In the genomic region with DNA sequence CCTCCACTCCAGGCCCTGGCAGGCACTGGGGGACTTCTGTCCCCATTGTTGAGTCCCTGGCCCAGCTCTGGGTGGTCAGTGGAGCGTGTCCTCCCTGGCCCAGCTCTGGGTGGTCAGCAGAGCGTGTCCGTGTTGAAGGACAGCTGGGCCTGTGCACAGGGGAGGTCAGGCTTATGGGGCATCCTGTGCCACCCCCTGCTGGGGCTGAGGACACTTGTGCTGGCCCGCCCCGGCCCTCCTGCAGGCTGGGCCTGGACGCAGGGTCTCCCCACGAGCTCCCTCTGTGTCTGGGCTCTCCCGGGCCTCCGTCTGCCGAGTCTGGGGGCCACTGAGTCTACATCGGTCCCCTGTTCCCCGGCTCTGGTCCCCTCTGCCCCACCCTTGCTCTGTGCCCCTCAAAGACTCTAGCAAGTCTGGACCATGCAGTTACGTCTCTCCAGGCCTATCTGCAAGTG, we compare ENCODE assay signal across 14 cellular contexts. TPM values are rescaled to one million over a fixed set of nuclear protein-coding genes. Genes with fewer than 3 reads are reported as not detected.
DNase-seq lines count a peak whose midpoint lies in the region; ATAC-seq and TF ChIP-seq lines count a peak whose summit lies in the region.
"Had no signal": no experiment of that assay in that cellular context is flagged by ENCODE, and none has a peak within 500 bp of the region (broad histone marks: within the 10 kb centered on the region; RNA-seq: fewer than 3 reads in every experiment).

No MANE protein-coding gene starts in this region.

- H3K18ac ChIP-seq in trophoblast cell (ENCODE audit: low read length), result no peak overlapping the region

- intact Hi-C loops in Panc1 (cut with micrococcal nuclease; ENCODE audit: unreplicated experiment) (no loop called here), dorsolateral prefrontal cortex (cut with DNase I) (no loop called here)

- H4K8ac ChIP-seq in trophoblast cell (ENCODE audit: low read depth, low read length), result no peak overlapping the region

- no peak overlapping the region for H2BK5ac ChIP-seq in trophoblast cell (ENCODE audit: low read depth, low read length, poor library complexity)

- H3K4me2 ChIP-seq in trophoblast cell (ENCODE audit: low read length), result no peak overlapping the region
- H3K4me2 ChIP-seq: PC-9 had no signal

- H4K91ac ChIP-seq in trophoblast cell (ENCODE audit: low read depth, low read length), result no peak overlapping the region

- TF ChIP-seq CTCF in Panc1 (IDR thresholded peaks at IDR 0.05) (no peak), dorsolateral prefrontal cortex (IDR thresholded peaks at IDR 0.05 in 54 of 56, conservative IDR thresholded peaks at IDR 0.05 in 2 of 56; ENCODE audit: low read depth in 1 of 56, partially characterized antibody in 56 of 56) (no peak)

- no peak for DNase-seq in Panc1 (ENCODE audit: low read depth, low spot score)
- DNase-seq in dorsolateral prefrontal cortex, result no peak
- no peak for DNase-seq in substantia nigra (lab: John Stamatoyannopoulos, UW)
- DNase-seq in trophoblast cell, result no peak
- DNase-seq in SW 1271 (lab: John Stamatoyannopoulos, UW), result no peak
- DNase-seq: GF-D8, KG1, NCI-H1417 treated with DMSO at 0.1 percent for 48 hours, NCI-H1930, NCI-H2171, PC-9 had no signal

- H3K9me3 ChIP-seq in Panc1 (ENCODE audit: control insufficient read depth, insufficient read depth, low read depth, low read length) (no peaks in the 10 kb centered on the region), trophoblast cell (ENCODE audit: insufficient read depth, low read depth, low read length) (peaks cover 7% of the 10 kb centered on the region)

- no peaks in the 10 kb centered on the region for H3K4me1 ChIP-seq in Panc1 (ENCODE audit: control insufficient read depth, insufficient read depth, low read length)
- no peaks in the 10 kb centered on the region for H3K4me1 ChIP-seq in trophoblast cell (ENCODE audit: control insufficient read depth in 1 of 2, insufficient read depth in 2 of 2, low read length in 2 of 2)

- no peak overlapping the region for H2AK5ac ChIP-seq in trophoblast cell (ENCODE audit: low read length)

- no peaks in the 10 kb centered on the region for H3K27me3 ChIP-seq in Panc1 (ENCODE audit: control insufficient read depth, insufficient read depth, low read length)
- H3K27me3 ChIP-seq in dorsolateral prefrontal cortex, result no peaks in the 10 kb centered on the region
- H3K27me3 ChIP-seq in trophoblast cell (ENCODE audit: insufficient read depth, low read length), result no peaks in the 10 kb centered on the region

- no peak overlapping the region for H3K23ac ChIP-seq in trophoblast cell (ENCODE audit: low read length)

- H4K12ac ChIP-seq in trophoblast cell (ENCODE audit: low read depth, low read length), result no peak overlapping the region

- H3K14ac ChIP-seq in trophoblast cell (ENCODE audit: low read length), result no peak overlapping the region

- no peaks in the 10 kb centered on the region for H3K79me2 ChIP-seq in trophoblast cell (ENCODE audit: control insufficient read depth, insufficient read depth, low read length, poor library complexity)

- no peak overlapping the region for H3K27ac ChIP-seq in Panc1 (ENCODE audit: low read length)
- H3K27ac ChIP-seq in dorsolateral prefrontal cortex, result peak overlapping the region in 56 of 59 donors; percentile 2 to 86 (median 64)
- peak overlapping the region; percentile 55 for H3K27ac ChIP-seq in substantia nigra (ENCODE audit: low read depth, low read length, poor library complexity, severe bottlenecking)
- no peak overlapping the region for H3K27ac ChIP-seq in trophoblast cell (ENCODE audit: low read depth, low read length)
- H3K27ac ChIP-seq: PC-9, SK-N-MC had no signal

- H3K36me3 ChIP-seq in Panc1 (ENCODE audit: control insufficient read depth, insufficient read depth, low read length) (no peaks in the 10 kb centered on the region), trophoblast cell (ENCODE audit: control insufficient read depth in 1 of 2, insufficient read depth in 2 of 2, low read length in 2 of 2) (no peaks in the 10 kb centered on the region)

- CTCF ChIA-PET in Panc1 (lab: Charles Lee), result no interaction called here

- no peak overlapping the region for H2AFZ ChIP-seq in trophoblast cell (ENCODE audit: insufficient read depth, low read length, poor library complexity)
- H2AFZ ChIP-seq: PC-9 had no signal

- no peak overlapping the region for H3K4me3 ChIP-seq in Panc1 (ENCODE audit: low read depth in 2 of 2, low read length in 2 of 2)
- H3K4me3 ChIP-seq in dorsolateral prefrontal cortex, result peak overlapping the region in 1 of 59 donors; percentile 10
- no peak overlapping the region for H3K4me3 ChIP-seq in trophoblast cell (ENCODE audit: low read depth, low read length)
- H3K4me3 ChIP-seq: PC-9, SK-N-MC had no signal

- no peak overlapping the region for H3K9ac ChIP-seq in trophoblast cell (ENCODE audit: low read length)

- in situ Hi-C loops in Panc1 (cut with HindIII; ENCODE audit: low pct_unique_long_range_greater_than_20kb, low sequenced_read_pairs), result no loop called here

- WGBS in trophoblast cell (ENCODE audit: extremely low coverage, insufficient coverage, insufficient read length), result no CpG with 5 or more reads among the region's 13 CpGs

- ATAC-seq in Panc1, result peak; percentile 35; the same call in 1 of the 2 replicates

- no peak overlapping the region for H2BK12ac ChIP-seq in trophoblast cell (ENCODE audit: low read length)

- no peak overlapping the region for H3K4ac ChIP-seq in trophoblast cell (ENCODE audit: low read depth, low read length)

- no peaks in the 10 kb centered on the region for H3K79me1 ChIP-seq in trophoblast cell (ENCODE audit: low read length)

- POLR2A ChIA-PET in Panc1 (lab: Charles Lee), result no interaction called here

- no peak overlapping the region for H2BK120ac ChIP-seq in trophoblast cell (ENCODE audit: insufficient read depth, low read length, poor library complexity)

- BruUV-seq in Panc1 (replicated peaks; lab: Mats Ljungman, UMichigan), result no TSS peak

RNA-seq across cellular contexts. Expression of a gene that starts 11.5 kb away (rescaled TPM):
- total RNA-seq in Panc1 (2021; ENCODE audit: unreplicated experiment), result 6.2 TPM
- polyA plus RNA-seq in Panc1 (2012; ENCODE audit: insufficient read length), result 28.3 TPM
- 1 to 10 TPM in 30 of 120 experiments, under 1 TPM in 28, not detected in 62; 0.47 to 3.2 (median 1.0) TPM for total RNA-seq in dorsolateral prefrontal cortex
- 116 and 128 TPM in 2 replicates for polyA plus RNA-seq in trophoblast cell (2013)

RNA-seq across cellular contexts. Expression of a gene that starts 15.6 kb away (rescaled TPM):
- total RNA-seq in Panc1 (2021; ENCODE audit: unreplicated experiment) (64.0 TPM), dorsolateral prefrontal cortex (10 to 100 TPM; 30.9 to 76.1 (median 46.1) TPM)
- polyA plus RNA-seq in Panc1 (2012; ENCODE audit: insufficient read length), result 53.1 TPM
- polyA plus RNA-seq in trophoblast cell (2013), result 85.0 and 88.0 TPM in 2 replicates

RNA-seq across cellular contexts. Expression of a gene that starts 20.2 kb away (rescaled TPM):
- total RNA-seq in Panc1 (2021; ENCODE audit: unreplicated experiment), result 27.0 TPM
- 66.0 TPM for polyA plus RNA-seq in Panc1 (2012; ENCODE audit: insufficient read length)
- total RNA-seq in dorsolateral prefrontal cortex, result 1,000 to 10,000 TPM in 22 of 120 experiments, 100 to 1,000 TPM in 98; 266 to 2,644 (median 606) TPM
- 6.9 and 7.1 TPM in 2 replicates for polyA plus RNA-seq in trophoblast cell (2013)

RNA-seq across cellular contexts. Expression of a gene that starts 24.0 kb away (rescaled TPM):
- total RNA-seq in Panc1 (2021; ENCODE audit: unreplicated experiment), result not detected
- polyA plus RNA-seq in Panc1 (2012; ENCODE audit: insufficient read length), result not detected
- total RNA-seq in dorsolateral prefrontal cortex, result 1 to 10 TPM in 3 of 120 experiments, under 1 TPM in 54, not detected in 63; 0.14 to 1.7 (median 0.33) TPM
- polyA plus RNA-seq in trophoblast cell (2013), result not detected in 2 replicates
- total RNA-seq: Daoy, H4, PC-9 had no signal

RNA-seq across cellular contexts. Expression of a gene that starts 25.1 kb away (rescaled TPM):
- total RNA-seq in Panc1 (2021; ENCODE audit: unreplicated experiment) (0.82 TPM), dorsolateral prefrontal cortex (10 to 100 TPM in 119 of 120 experiments, 1 to 10 TPM in 1; 9.8 to 81.8 (median 27.3) TPM)
- 1.3 TPM for polyA plus RNA-seq in Panc1 (2012; ENCODE audit: insufficient read length)
- polyA plus RNA-seq in trophoblast cell (2013), result 0.15 and 0.17 TPM in 2 replicates
- total RNA-seq: Daoy, H4 had no signal

Comparison
In these comparisons a context has a peak if more than half of its experiments do, and no peak if none do; other contexts are left out.
1. H3K27ac ChIP-seq: peak in dorsolateral prefrontal cortex (56 of 59) and substantia nigra (single experiment); none in Panc1 (single experiment) and trophoblast cell (single experiment).